ENCODE assay signal across 20 cellular contexts in the genomic region with DNA sequence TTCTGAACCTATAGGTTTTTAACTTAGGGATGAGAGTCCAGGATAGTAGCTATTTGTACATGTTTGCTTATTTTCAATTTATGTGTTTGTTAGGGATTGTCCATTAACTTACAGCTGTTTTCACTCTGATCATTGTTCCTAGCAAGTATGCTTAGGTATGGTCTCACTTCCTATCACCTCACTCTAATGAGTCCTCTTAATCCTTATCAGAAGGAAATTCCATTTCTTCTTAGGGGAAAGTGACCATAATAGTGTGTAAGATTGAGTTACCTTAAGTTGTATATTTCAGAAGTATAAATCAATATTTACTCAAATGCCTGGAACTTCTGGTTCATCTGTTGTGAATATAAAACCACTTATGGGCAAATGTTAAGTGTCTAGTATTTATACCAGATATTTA.
"Had no signal": no experiment of that assay in that cellular context is flagged by ENCODE, and none has a peak within 500 bp of the region (broad histone marks: within the 10 kb centered on the region; RNA-seq: fewer than 3 reads in every experiment).

No MANE protein-coding gene starts in this region.

- H3K27me3 ChIP-seq: esophagus squamous epithelium, suprapubic skin, transverse colon had no signal

- ATAC-seq: activated CD8-positive, alpha-beta memory T cell treated with anti-CD3 and anti-CD28 coated beads, Interleukin-2, amount 10 ng/mL, durations not matched to agents 7 days and 5 days; activated T-helper 17 cell treated with anti-CD3 and anti-CD28 coated beads, Interleukin-2, amount 50 U/mL, for 72 hours; left colon; stimulated activated naive CD8-positive, alpha-beta T cell treated with anti-CD3 and anti-CD28 coated beads, Interleukin-15, amount 100 ng/mL, for 72 hours had no signal

- H3K4me3 ChIP-seq: esophagus squamous epithelium, lower lobe of right lung, skin epidermis, suprapubic skin, transverse colon had no signal

- H3K27me3 Mint-ChIP-seq: activated CD4-positive, alpha-beta memory T cell treated with anti-CD3 and anti-CD28 coated beads, Interleukin-2, amount 10 ng/mL, durations not matched to agents 7 days and 5 days; activated CD8-positive, alpha-beta memory T cell treated with anti-CD3 and anti-CD28 coated beads, Interleukin-2, amount 10 ng/mL, durations not matched to agents 7 days and 5 days; activated naive CD8-positive, alpha-beta T cell treated with anti-CD3 and anti-CD28 coated beads, Interleukin-2, amount 10 ng/mL, durations not matched to agents 7 days and 5 days; activated T-helper 17 cell treated with anti-CD3 and anti-CD28 coated beads, Interleukin-2, amount 50 U/mL, for 72 hours; stimulated activated naive CD8-positive, alpha-beta T cell treated with anti-CD3 and anti-CD28 coated beads, Interleukin-15, amount 100 ng/mL, for 72 hours had no signal

- H3K9me3 ChIP-seq: suprapubic skin, transverse colon had no signal

- H3K4me3 Mint-ChIP-seq: activated CD4-positive, alpha-beta memory T cell treated with anti-CD3 and anti-CD28 coated beads, Interleukin-2, amount 10 ng/mL, durations not matched to agents 7 days and 5 days; activated CD8-positive, alpha-beta memory T cell treated with anti-CD3 and anti-CD28 coated beads, Interleukin-2, amount 10 ng/mL, durations not matched to agents 7 days and 5 days; activated naive CD8-positive, alpha-beta T cell treated with anti-CD3 and anti-CD28 coated beads, Interleukin-2, amount 10 ng/mL, durations not matched to agents 7 days and 5 days; activated T-helper 17 cell treated with anti-CD3 and anti-CD28 coated beads, Interleukin-2, amount 50 U/mL, for 72 hours; stimulated activated naive CD8-positive, alpha-beta T cell treated with anti-CD3 and anti-CD28 coated beads, Interleukin-15, amount 100 ng/mL, for 72 hours; T-helper 2 cell treated with Interferon-gamma antibody and Interleukin-4, amounts not matched to agents 5 μg/mL and 100 μg/mL, for 36 hours had no signal

- H3K27ac Mint-ChIP-seq: activated CD4-positive, alpha-beta memory T cell treated with anti-CD3 and anti-CD28 coated beads, Interleukin-2, amount 10 ng/mL, durations not matched to agents 7 days and 5 days; activated CD8-positive, alpha-beta memory T cell treated with anti-CD3 and anti-CD28 coated beads, Interleukin-2, amount 10 ng/mL, durations not matched to agents 7 days and 5 days; activated T-helper 17 cell treated with anti-CD3 and anti-CD28 coated beads, Interleukin-2, amount 50 U/mL, for 72 hours; stimulated activated naive CD8-positive, alpha-beta T cell treated with anti-CD3 and anti-CD28 coated beads, Interleukin-15, amount 100 ng/mL, for 72 hours; T-helper 2 cell treated with Interferon-gamma antibody and Interleukin-4, amounts not matched to agents 5 μg/mL and 100 μg/mL, for 36 hours had no signal

- DNase-seq: activated CD4-positive, alpha-beta memory T cell treated with anti-CD3 and anti-CD28 coated beads, Interleukin-2, amount 10 ng/mL, durations not matched to agents 7 days and 5 days; activated CD4-positive, alpha-beta T cell treated with anti-CD3 and anti-CD28 coated beads for 48 hours; activated CD4-positive, CD25-positive, alpha-beta regulatory T cell; activated CD8-positive, alpha-beta memory T cell treated with anti-CD3 and anti-CD28 coated beads, Interleukin-2, amount 10 ng/mL, durations not matched to agents 7 days and 5 days; activated naive CD4-positive, alpha-beta T cell; activated naive CD8-positive, alpha-beta T cell treated with anti-CD3 and anti-CD28 coated beads, Interleukin-2, amount 10 ng/mL, durations not matched to agents 7 days and 5 days; anterior cingulate cortex; effector CD4-positive, alpha-beta T cell; esophagus squamous epithelium; hippocampal formation; islet precursor cell; left colon; lower lobe of right lung; occipital lobe; stimulated activated naive CD8-positive, alpha-beta T cell treated with anti-CD3 and anti-CD28 coated beads, Interleukin-15, amount 100 ng/mL, for 72 hours; transverse colon had no signal

- H3K27ac ChIP-seq: esophagus squamous epithelium, lower lobe of right lung, skin epidermis, suprapubic skin, transverse colon had no signal
